Comparison of ENCODE assay signal across 40 cellular contexts in genomic region chr1:88407248-88407647, GRCh38.
"Had no signal": no experiment of that assay in that cellular context is flagged by ENCODE, and none has a peak within 500 bp of the region (broad histone marks: within the 10 kb centered on the region; RNA-seq: fewer than 3 reads in every experiment).

No MANE protein-coding gene starts in this region.

- H3K4me3 ChIP-seq: adrenal gland, ascending aorta, body of pancreas, breast epithelium, cardiac muscle cell had no signal

- H3K27ac Mint-ChIP-seq: activated naive CD4-positive, alpha-beta T cell treated with anti-CD3 and anti-CD28 coated beads for 36 hours; activated naive CD4-positive, alpha-beta T cell treated with anti-CD3 and anti-CD28 coated beads, Interleukin-2, amount 10 ng/mL, durations not matched to agents 7 days and 5 days; activated naive CD4-positive, alpha-beta T cell treated with anti-CD3 and anti-CD28 coated beads, Interleukin-2, amount 50 U/mL, for 24 hours; activated naive CD4-positive, alpha-beta T cell treated with anti-CD3 and anti-CD28 coated beads, Interleukin-2, amount 50 U/mL, for 72 hours; activated naive CD8-positive, alpha-beta T cell; activated naive CD8-positive, alpha-beta T cell treated with anti-CD3 and anti-CD28 coated beads for 36 hours; activated naive CD8-positive, alpha-beta T cell treated with anti-CD3 and anti-CD28 coated beads, Interleukin-2, amount 10 ng/mL, durations not matched to agents 7 days and 5 days; activated naive CD8-positive, alpha-beta T cell treated with anti-CD3 and anti-CD28 coated beads, Interleukin-2, amount 50 U/mL, for 24 hours; activated T-cell treated with anti-CD3 and anti-CD28 coated beads, Interleukin-2, amount 50 U/mL, for 24 hours; activated T-cell treated with anti-CD3 and anti-CD28 coated beads, Interleukin-2, amount 50 U/mL, for 72 hours; activated T-helper 1 cell treated with anti-CD3 and anti-CD28 coated beads, Interleukin-12 subunit alpha, Interleukin-12 subunit beta, Interleukin-2, Interleukin-4 antibody, amounts not matched to agents 30 ng/mL and 10 ng/mL and 1 ng/mL, durations not matched to agents 14 hours and 24 hours and 36 hours; activated T-helper 17 cell treated with anti-CD3 and anti-CD28 coated beads, Interleukin-2, amount 50 U/mL, for 72 hours; activated T-helper 2 cell treated with anti-CD3 and anti-CD28 coated beads, Interferon-gamma antibody, Interleukin-2, Interleukin-4, amounts not matched to agents 10 μg/mL and 5 μg/mL and 100 μg/mL, durations not matched to agents 14 hours and 24 hours and 36 hours; brain had no signal

- FAIRE-seq: astrocyte, bronchial epithelial cell had no signal

- H3K4me1 Mint-ChIP-seq: activated naive CD4-positive, alpha-beta T cell treated with anti-CD3 and anti-CD28 coated beads, Interleukin-2, amount 10 ng/mL, durations not matched to agents 7 days and 5 days; activated naive CD4-positive, alpha-beta T cell treated with anti-CD3 and anti-CD28 coated beads, Interleukin-2, amount 50 U/mL, for 24 hours; activated naive CD8-positive, alpha-beta T cell treated with anti-CD3 and anti-CD28 coated beads for 36 hours; activated naive CD8-positive, alpha-beta T cell treated with anti-CD3 and anti-CD28 coated beads, Interleukin-2, amount 10 ng/mL, durations not matched to agents 7 days and 5 days; activated naive CD8-positive, alpha-beta T cell treated with anti-CD3 and anti-CD28 coated beads, Interleukin-2, amount 50 U/mL, for 24 hours; activated T-helper 17 cell treated with anti-CD3 and anti-CD28 coated beads, Interleukin-2, amount 50 U/mL, for 72 hours; brain; central memory CD8-positive, alpha-beta T cell had no signal

- H3K4me1 ChIP-seq: adrenal gland, ascending aorta, body of pancreas, breast epithelium had no signal

- H3K36me3 ChIP-seq: adrenal gland, ascending aorta, brain microvascular endothelial cell, breast epithelium, cardiac muscle cell had no signal

- DNase-seq: activated effector memory CD4-positive, alpha-beta T cell treated with anti-CD3 and anti-CD28 coated beads, Interleukin-2, amount 50 U/mL, for 16 hours; activated effector memory CD4-positive, alpha-beta T cell treated with Interleukin-2 at 50 U/mL for 16 hours; activated gamma-delta T cell; activated gamma-delta T cell treated with Interleukin-2 at 50 U/mL for 16 hours; activated naive CD4-positive, alpha-beta T cell; activated naive CD4-positive, alpha-beta T cell treated with anti-CD3 and anti-CD28 coated beads for 36 hours; activated naive CD4-positive, alpha-beta T cell treated with anti-CD3 and anti-CD28 coated beads, Interleukin-2, amount 10 ng/mL, durations not matched to agents 7 days and 5 days; activated naive CD4-positive, alpha-beta T cell treated with anti-CD3 and anti-CD28 coated beads, Interleukin-2, amount 50 U/mL, for 16 hours; activated naive CD4-positive, alpha-beta T cell treated with Interleukin-2 at 50 U/mL for 16 hours; activated naive CD8-positive, alpha-beta T cell treated with anti-CD3 and anti-CD28 coated beads for 36 hours; activated naive CD8-positive, alpha-beta T cell treated with anti-CD3 and anti-CD28 coated beads, Interleukin-2, amount 10 ng/mL, durations not matched to agents 7 days and 5 days; activated naive CD8-positive, alpha-beta T cell treated with anti-CD3 and anti-CD28 coated beads, Interleukin-2, amount 50 U/mL, for 24 hours; activated T-cell treated with anti-CD3 and anti-CD28 coated beads, Interleukin-2, amount 50 U/mL, for 1 hour; activated T-cell treated with anti-CD3 and anti-CD28 coated beads, Interleukin-2, amount 50 U/mL, for 24 hours; activated T-cell treated with anti-CD3 and anti-CD28 coated beads, Interleukin-2, amount 50 U/mL, for 4 hours; activated T-cell treated with anti-CD3 and anti-CD28 coated beads, Interleukin-2, amount 50 U/mL, for 48 hours; activated T-cell treated with anti-CD3 and anti-CD28 coated beads, Interleukin-2, amount 50 U/mL, for 72 hours; adrenal gland; amniotic stem cell; amygdala; anterior cingulate cortex; aorta; body of pancreas; brain microvascular endothelial cell; caudate nucleus; central memory CD4-positive, alpha-beta T cell; cerebellar nuclear complex had no signal

- H3K27me3 ChIP-seq: adrenal gland, ascending aorta, body of pancreas, brain microvascular endothelial cell, breast epithelium, cardiac muscle cell had no signal

- H3K27ac ChIP-seq: adrenal gland, ascending aorta, body of pancreas, brain microvascular endothelial cell, breast epithelium, cardiac muscle cell had no signal

- ATAC-seq: activated naive CD4-positive, alpha-beta T cell treated with anti-CD3 and anti-CD28 coated beads, Interleukin-2, amount 50 U/mL, for 72 hours; activated naive CD8-positive, alpha-beta T cell treated with anti-CD3 and anti-CD28 coated beads, Interleukin-2, amount 50 U/mL, for 24 hours; activated T-cell treated with anti-CD3 and anti-CD28 coated beads, Interleukin-2, amount 50 U/mL, for 4 hours; activated T-cell treated with anti-CD3 and anti-CD28 coated beads, Interleukin-2, amount 50 U/mL, for 72 hours; activated T-helper 17 cell treated with anti-CD3 and anti-CD28 coated beads, Interleukin-2, amount 50 U/mL, for 72 hours; body of pancreas had no signal

- H3K9me3 Mint-ChIP-seq: activated naive CD4-positive, alpha-beta T cell treated with anti-CD3 and anti-CD28 coated beads, Interleukin-2, amount 10 ng/mL, durations not matched to agents 7 days and 5 days; activated naive CD4-positive, alpha-beta T cell treated with anti-CD3 and anti-CD28 coated beads, Interleukin-2, amount 50 U/mL, for 24 hours; activated T-helper 1 cell treated with anti-CD3 and anti-CD28 coated beads, Interleukin-12 subunit alpha, Interleukin-12 subunit beta, Interleukin-2, Interleukin-4 antibody, amounts not matched to agents 30 ng/mL and 10 ng/mL and 1 ng/mL, durations not matched to agents 14 hours and 24 hours and 36 hours; activated T-helper 17 cell treated with anti-CD3 and anti-CD28 coated beads, Interleukin-2, amount 50 U/mL, for 72 hours; activated T-helper 2 cell treated with anti-CD3 and anti-CD28 coated beads, Interferon-gamma antibody, Interleukin-2, Interleukin-4, amounts not matched to agents 10 μg/mL and 5 μg/mL and 100 μg/mL, durations not matched to agents 14 hours and 24 hours and 36 hours; central memory CD8-positive, alpha-beta T cell had no signal

- H3K9me3 ChIP-seq: adrenal gland, ascending aorta, body of pancreas had no signal

- H3K36me3 Mint-ChIP-seq: activated naive CD4-positive, alpha-beta T cell treated with anti-CD3 and anti-CD28 coated beads, Interleukin-2, amount 10 ng/mL, durations not matched to agents 7 days and 5 days; activated naive CD4-positive, alpha-beta T cell treated with anti-CD3 and anti-CD28 coated beads, Interleukin-2, amount 50 U/mL, for 24 hours; activated naive CD4-positive, alpha-beta T cell treated with anti-CD3 and anti-CD28 coated beads, Interleukin-2, amount 50 U/mL, for 72 hours; activated naive CD8-positive, alpha-beta T cell; activated naive CD8-positive, alpha-beta T cell treated with anti-CD3 and anti-CD28 coated beads for 36 hours; activated naive CD8-positive, alpha-beta T cell treated with anti-CD3 and anti-CD28 coated beads, Interleukin-2, amount 10 ng/mL, durations not matched to agents 7 days and 5 days; brain had no signal

- H3K4me3 Mint-ChIP-seq: activated naive CD4-positive, alpha-beta T cell treated with anti-CD3 and anti-CD28 coated beads for 36 hours; activated naive CD4-positive, alpha-beta T cell treated with anti-CD3 and anti-CD28 coated beads, Interleukin-2, amount 10 ng/mL, durations not matched to agents 7 days and 5 days; activated naive CD4-positive, alpha-beta T cell treated with anti-CD3 and anti-CD28 coated beads, Interleukin-2, amount 50 U/mL, for 24 hours; activated naive CD8-positive, alpha-beta T cell; activated naive CD8-positive, alpha-beta T cell treated with anti-CD3 and anti-CD28 coated beads for 36 hours; activated naive CD8-positive, alpha-beta T cell treated with anti-CD3 and anti-CD28 coated beads, Interleukin-2, amount 10 ng/mL, durations not matched to agents 7 days and 5 days; activated naive CD8-positive, alpha-beta T cell treated with anti-CD3 and anti-CD28 coated beads, Interleukin-2, amount 50 U/mL, for 24 hours; activated T-cell treated with anti-CD3 and anti-CD28 coated beads, Interleukin-2, amount 50 U/mL, for 24 hours; activated T-cell treated with anti-CD3 and anti-CD28 coated beads, Interleukin-2, amount 50 U/mL, for 4 hours; activated T-cell treated with anti-CD3 and anti-CD28 coated beads, Interleukin-2, amount 50 U/mL, for 72 hours; activated T-helper 1 cell treated with anti-CD3 and anti-CD28 coated beads, Interleukin-12 subunit alpha, Interleukin-12 subunit beta, Interleukin-2, Interleukin-4 antibody, amounts not matched to agents 30 ng/mL and 10 ng/mL and 1 ng/mL, durations not matched to agents 14 hours and 24 hours and 36 hours; activated T-helper 17 cell treated with anti-CD3 and anti-CD28 coated beads, Interleukin-2, amount 50 U/mL, for 72 hours; brain; central memory CD8-positive, alpha-beta T cell had no signal

- H3K27me3 Mint-ChIP-seq: activated naive CD4-positive, alpha-beta T cell treated with anti-CD3 and anti-CD28 coated beads, Interleukin-2, amount 10 ng/mL, durations not matched to agents 7 days and 5 days; activated naive CD4-positive, alpha-beta T cell treated with anti-CD3 and anti-CD28 coated beads, Interleukin-2, amount 50 U/mL, for 24 hours; activated naive CD8-positive, alpha-beta T cell; activated naive CD8-positive, alpha-beta T cell treated with anti-CD3 and anti-CD28 coated beads for 36 hours; activated naive CD8-positive, alpha-beta T cell treated with anti-CD3 and anti-CD28 coated beads, Interleukin-2, amount 10 ng/mL, durations not matched to agents 7 days and 5 days; activated naive CD8-positive, alpha-beta T cell treated with anti-CD3 and anti-CD28 coated beads, Interleukin-2, amount 50 U/mL, for 24 hours; activated T-cell treated with anti-CD3 and anti-CD28 coated beads, Interleukin-2, amount 50 U/mL, for 24 hours; activated T-helper 17 cell treated with anti-CD3 and anti-CD28 coated beads, Interleukin-2, amount 50 U/mL, for 72 hours; brain; central memory CD8-positive, alpha-beta T cell had no signal
